Comparison of ENCODE assay signal across 16 cellular contexts in the genomic region with DNA sequence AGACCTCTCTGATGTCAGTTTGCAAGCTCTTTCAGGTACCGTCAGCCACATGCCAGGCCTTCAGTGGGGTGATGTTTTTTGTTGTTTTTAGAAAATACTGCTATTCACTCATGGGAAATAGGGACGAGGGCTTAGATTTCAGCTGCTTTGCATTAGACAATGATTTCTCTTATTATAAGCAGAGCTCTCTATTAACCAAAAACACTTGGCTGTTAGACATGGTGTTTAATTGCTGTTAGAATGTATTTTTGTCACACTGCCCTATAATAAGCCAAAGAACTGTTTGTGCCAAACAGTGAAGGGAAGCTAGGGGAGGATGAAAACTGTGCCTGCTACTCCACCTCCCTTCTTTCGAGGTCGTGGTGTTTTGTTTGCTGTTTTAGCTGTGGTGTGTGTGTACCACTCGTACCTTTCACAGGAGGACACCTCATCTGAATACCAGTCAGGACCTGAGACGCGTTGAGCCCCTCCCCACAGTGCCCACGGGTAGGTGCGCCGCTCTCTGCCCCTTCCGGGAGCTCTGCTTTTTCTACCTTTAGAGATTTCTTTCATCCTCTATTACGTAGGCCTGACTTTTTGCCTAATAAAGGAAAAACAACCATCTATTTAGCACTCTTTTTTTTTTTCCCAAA. TPM values are rescaled to one million over a fixed set of nuclear protein-coding genes. Genes with fewer than 3 reads are reported as not detected.
A peak's percentile ranks its signal among the peaks of the same experiment; 100 is the strongest.
DNase-seq lines count a peak whose midpoint lies in the region; ATAC-seq, FAIRE-seq and TF ChIP-seq lines count a peak whose summit lies in the region.
"Had no signal": no experiment of that assay in that cellular context is flagged by ENCODE, and none has a peak within 500 bp of the region (broad histone marks: within the 10 kb centered on the region; RNA-seq: fewer than 3 reads in every experiment).

No MANE protein-coding gene starts in this region.

- no peak overlapping the region for H2BK15ac ChIP-seq in H9 (ENCODE audit: low read depth, low read length)
- 0 out of 2 replicates have a peak overlapping the region, but pooled peaks have one; percentile 32 for H2BK15ac ChIP-seq in H1 (ENCODE audit: low read length)

- H4K8ac ChIP-seq in H9 (replicated peaks; ENCODE audit: insufficient read length, low read depth, low read length) (no peak overlapping the region), H1 (ENCODE audit: extremely low read depth, insufficient read depth, low read length) (no peak overlapping the region)

- H3K56ac ChIP-seq in H9 (ENCODE audit: insufficient read length, low read depth, low read length), result no peak overlapping the region
- no peak overlapping the region for H3K56ac ChIP-seq in H1 (replicated peaks; ENCODE audit: insufficient read length, low read depth, low read length)

- H3T11ph ChIP-seq in H9 (ENCODE audit: low read length), result no peak overlapping the region

- H4K20me1 ChIP-seq in H9 (ENCODE audit: control insufficient read depth, insufficient read depth, insufficient read length) (peaks cover 2% of the 10 kb centered on the region), H1 (replicated peaks in 1 of 2; ENCODE audit: control insufficient read depth in 1 of 2, insufficient read depth in 2 of 2, low read length in 2 of 2) (peaks cover 11 to 22% of the 10 kb centered on the region in 2 experiments)

- no peaks in the 10 kb centered on the region for H3K27me3 Mint-ChIP-seq in H9 (ENCODE audit: low read depth)
- no peaks in the 10 kb centered on the region for H3K27me3 Mint-ChIP-seq in activated naive CD4-positive, alpha-beta T cell treated with anti-CD3 and anti-CD28 coated beads for 36 hours (ENCODE audit: low read depth)

- H3K36me3 ChIP-seq in H1 (ENCODE audit: control insufficient read depth in 2 of 4, insufficient read depth in 4 of 4, low read length in 3 of 4), result no peaks in the 10 kb centered on the region
- H3K36me3 ChIP-seq in lower lobe of right lung, result no peaks in the 10 kb centered on the region

- H2BK20ac ChIP-seq in H9 (ENCODE audit: low read depth, low read length, poor library complexity, severe bottlenecking) (no peak overlapping the region), H1 (ENCODE audit: low read length) (no peak overlapping the region)

- TF ChIP-seq EP300 in H1 (IDR thresholded peaks at IDR 0.05; ENCODE audit: borderline replicate concordance in 1 of 2, low read depth in 2 of 2, low read length in 2 of 2), result no peak

- H4K91ac ChIP-seq in H9 (ENCODE audit: insufficient read length, low read depth, low read length) (no peak overlapping the region), H1 (replicated peaks; ENCODE audit: insufficient read length, low read length) (no peak overlapping the region)

- no peaks in the 10 kb centered on the region for H3K9me3 ChIP-seq in H9 (ENCODE audit: control insufficient read depth, low read depth, low read length)
- no peaks in the 10 kb centered on the region for H3K9me3 ChIP-seq in H1 (ENCODE audit: insufficient read depth in 2 of 2, low read depth in 1 of 2, low read length in 1 of 2)
- H3K9me3 ChIP-seq in lower lobe of right lung, result no peaks in the 10 kb centered on the region
- H3K9me3 ChIP-seq: SK-N-SH had no signal

- H2BK5ac ChIP-seq in H9 (ENCODE audit: insufficient read length, low read length), result no peak overlapping the region
- H2BK5ac ChIP-seq in H1 (ENCODE audit: low read depth, low read length), result peak overlapping the region; percentile 76; the same call in 1 of the 2 replicates

- H3K4ac ChIP-seq in H9 (ENCODE audit: low read depth, low read length) (no peak overlapping the region), H1 (replicated peaks; ENCODE audit: insufficient read length, low read depth, low read length) (no peak overlapping the region)

- H2AK5ac ChIP-seq in H9 (ENCODE audit: insufficient read length, low read length) (no peak overlapping the region), H1 (ENCODE audit: low read depth, low read length) (peak overlapping the region; percentile 92)

- no peak for TF ChIP-seq RAD21 in H1 (IDR thresholded peaks at IDR 0.05 in 1 of 2, conservative IDR thresholded peaks at IDR 0.05 in 1 of 2; ENCODE audit: low read depth in 2 of 2, low read length in 2 of 2)

- H3K36me3 Mint-ChIP-seq in H9 (ENCODE audit: insufficient read depth in 1 of 3, low read depth in 3 of 3), result peaks cover 0 to 3% (median 0%) of the 10 kb centered on the region in 3 experiments; a peak in 1 of 7 replicates
- no peaks in the 10 kb centered on the region for H3K36me3 Mint-ChIP-seq in activated naive CD4-positive, alpha-beta T cell treated with anti-CD3 and anti-CD28 coated beads for 36 hours (ENCODE audit: low read depth)

- no peak for DNase-seq in H9
- no peak for DNase-seq in H1 (ENCODE audit: low read depth in 1 of 2, low spot score in 2 of 2)
- no peak for DNase-seq in lower lobe of right lung
- DNase-seq in substantia nigra (lab: John Stamatoyannopoulos, UW), result no peak
- no peak for DNase-seq in GF-D8 (lab: John Stamatoyannopoulos, UW)
- no peak for DNase-seq in activated naive CD4-positive, alpha-beta T cell treated with anti-CD3 and anti-CD28 coated beads for 36 hours
- DNase-seq: activated CD4-positive, alpha-beta T cell treated with anti-CD3 and anti-CD28 coated beads for 48 hours; Calu3; Kasumi-1; NCI-H1105; SK-N-SH had no signal

- H3K23me2 ChIP-seq in H9 (ENCODE audit: insufficient read length, low read depth, low read length, poor library complexity, severe bottlenecking) (no peaks in the 10 kb centered on the region), H1 (ENCODE audit: low read depth, low read length) (0 out of 2 replicates have a peak, but pooled peaks cover 3% of the 10 kb centered on the region)

- H3K4me1 Mint-ChIP-seq in H9, result peaks cover 62 to 74% of the 10 kb centered on the region in 2 experiments
- H3K4me1 Mint-ChIP-seq in activated naive CD4-positive, alpha-beta T cell treated with anti-CD3 and anti-CD28 coated beads for 36 hours (ENCODE audit: low read depth), result peaks cover 4% of the 10 kb centered on the region

- peak overlapping the region; percentile 23 to 74 (median 40); a peak in 4 of 7 replicates for H3K27ac Mint-ChIP-seq in H9
- no peak overlapping the region for H3K27ac Mint-ChIP-seq in activated naive CD4-positive, alpha-beta T cell treated with anti-CD3 and anti-CD28 coated beads for 36 hours

- H3K9ac ChIP-seq in H9 (ENCODE audit: extremely low read depth, insufficient read length, low read length) (no peak overlapping the region), H1 (replicated peaks in 1 of 4; ENCODE audit: extremely low read depth in 1 of 4, low read depth in 3 of 4, low read length in 3 of 4) (peak overlapping the region in 1 of 4 experiments; percentile 9; a peak in 1 of 7 replicates)
- H3K9ac ChIP-seq: SK-N-SH had no signal

- intact Hi-C loops in lower lobe of right lung (cut with DNase I), result no loop called here
- intact Hi-C loops in activated naive CD4-positive, alpha-beta T cell treated with anti-CD3 and anti-CD28 coated beads for 36 hours (cut with micrococcal nuclease), result no loop called here

- no peak overlapping the region for H3K14ac ChIP-seq in H9 (ENCODE audit: insufficient read depth, low read length)
- no peak overlapping the region for H3K14ac ChIP-seq in H1 (ENCODE audit: insufficient read length)

- POLR2A ChIA-PET in H1 (lab: Charles Lee; ENCODE audit: partially characterized antibody), result interaction anchor here (0.6 to 1.0 kb wide), 2 partner anchors 15 to 56 kb away, joined by 3 read pairs; no protein-coding TSS in a partner anchor

- no peak overlapping the region for H3K4me2 ChIP-seq in H9 (ENCODE audit: insufficient read depth, insufficient read length, low read length)
- peak overlapping the region in 1 of 2 experiments; percentile 29; a peak in 2 of 4 replicates for H3K4me2 ChIP-seq in H1 (ENCODE audit: insufficient read depth in 1 of 2, low read depth in 2 of 2, low read length in 2 of 2)
- H3K4me2 ChIP-seq: SK-N-SH had no signal

- no peak overlapping the region for H3K4me3 Mint-ChIP-seq in H9
- H3K4me3 Mint-ChIP-seq in activated naive CD4-positive, alpha-beta T cell treated with anti-CD3 and anti-CD28 coated beads for 36 hours, result no peak overlapping the region

- H2BK12ac ChIP-seq in H9 (ENCODE audit: insufficient read length, low read depth, low read length) (no peak overlapping the region), H1 (ENCODE audit: low read depth, low read length) (no peak overlapping the region)

- H2BK120ac ChIP-seq in H9 (ENCODE audit: low read depth, low read length, poor library complexity, severe bottlenecking) (no peak overlapping the region), H1 (replicated peaks; ENCODE audit: low read depth, low read length) (no peak overlapping the region)

- TF ChIP-seq CTCF in H9 (conservative IDR thresholded peaks at IDR 0.05) (no peak), H1 (IDR thresholded peaks at IDR 0.05; ENCODE audit: control extremely low read depth in 1 of 3, insufficient read depth in 1 of 3, low read depth in 1 of 3, low read length in 3 of 3) (no peak), lower lobe of right lung (IDR thresholded peaks at IDR 0.05) (no peak)

- H3K4me1 ChIP-seq in H9 (ENCODE audit: insufficient read depth, low read length), result peaks cover 11% of the 10 kb centered on the region
- peaks cover 11 to 26% (median 17%) of the 10 kb centered on the region in 4 experiments; a peak in 6 of 7 replicates for H3K4me1 ChIP-seq in H1 (replicated peaks in 1 of 4; ENCODE audit: control insufficient read depth in 3 of 4, insufficient read depth in 4 of 4, low read length in 3 of 4)
- peaks cover 32% of the 10 kb centered on the region for H3K4me1 ChIP-seq in lower lobe of right lung

- no CpG with 5 or more reads among the region's 12 CpGs for WGBS in H9 (ENCODE audit: extremely low coverage, insufficient read length, low lambda C conversion rate)
- 77% methylated on average over 12 of the region's 12 CpGs; no CpG with 5 or more reads in 1 of the 2 experiments for WGBS in H1 (ENCODE audit: extremely low coverage in 1 of 2, insufficient coverage in 1 of 2, insufficient read length in 1 of 2, insufficient replicate concordance in 2 of 2, low coverage in 1 of 2, low lambda C conversion rate in 2 of 2, missing lambda C conversion rate in 1 of 2), 2 experiments

- H2AFZ ChIP-seq in H9 (ENCODE audit: low read length), result no peak overlapping the region
- no peak overlapping the region for H2AFZ ChIP-seq in H1 (ENCODE audit: low read length)

- no peaks in the 10 kb centered on the region for H3K27me3 ChIP-seq in H9 (ENCODE audit: insufficient read depth, low read length)
- no peaks in the 10 kb centered on the region for H3K27me3 ChIP-seq in H1 (replicated peaks in 1 of 4; ENCODE audit: control insufficient read depth in 3 of 4, extremely low read depth in 1 of 4, insufficient read depth in 3 of 4, low read length in 3 of 4)
- H3K27me3 ChIP-seq in lower lobe of right lung (ENCODE audit: low read depth), result no peaks in the 10 kb centered on the region

- H3K79me2 ChIP-seq in H9 (ENCODE audit: insufficient read depth, low read length) (peaks cover 36% of the 10 kb centered on the region), H1 (ENCODE audit: control insufficient read depth in 1 of 2, insufficient read depth in 2 of 2, low read length in 2 of 2) (peaks cover 12 to 99% of the 10 kb centered on the region in 2 experiments)

- H3K18ac ChIP-seq in H9 (ENCODE audit: insufficient read length, low read depth, low read length) (no peak overlapping the region), H1 (ENCODE audit: extremely low read depth, low read length) (0 out of 2 replicates have a peak overlapping the region, but pooled peaks have one; percentile 2)

- H3K27ac ChIP-seq in H9 (ENCODE audit: insufficient read length, low read depth, low read length), result no peak overlapping the region
- no peak overlapping the region for H3K27ac ChIP-seq in H1 (ENCODE audit: low read depth, low read length)
- H3K27ac ChIP-seq in lower lobe of right lung, result no peak overlapping the region
- H3K27ac ChIP-seq in substantia nigra (ENCODE audit: low read depth, low read length, poor library complexity, severe bottlenecking), result peak overlapping the region; percentile 21

- no peaks in the 10 kb centered on the region for H3K9me3 Mint-ChIP-seq in H9
- no peaks in the 10 kb centered on the region for H3K9me3 Mint-ChIP-seq in activated naive CD4-positive, alpha-beta T cell treated with anti-CD3 and anti-CD28 coated beads for 36 hours

- H3K23ac ChIP-seq in H9 (ENCODE audit: insufficient read length, low read depth, low read length) (no peak overlapping the region), H1 (ENCODE audit: insufficient read length) (no peak overlapping the region)

- no peak for TF ChIP-seq POLR2A in H1 (IDR thresholded peaks at IDR 0.05; ENCODE audit: control extremely low read depth in 1 of 2, low read depth in 2 of 2, low read length in 2 of 2)

- no peak for FAIRE-seq in H1 (lab: Jason Lieb, UNC)
- FAIRE-seq: keratinocyte had no signal

- H3K4me3 ChIP-seq in H1 (ENCODE audit: extremely low read depth in 1 of 4, insufficient read depth in 2 of 4, low read depth in 3 of 4, low read length in 4 of 4) (no peak overlapping the region), lower lobe of right lung (no peak overlapping the region)

- H4K5ac ChIP-seq in H9 (ENCODE audit: insufficient read length, low read depth, low read length) (no peak overlapping the region), H1 (ENCODE audit: insufficient read length, low read depth, low read length) (no peak overlapping the region)

- peak; percentile 69 to 81 for ATAC-seq in lower lobe of right lung
- ATAC-seq in HG03432 (IDR thresholded peaks at IDR 0.05; ENCODE audit: unreplicated experiment), result no peak
- ATAC-seq in GM18870 (IDR thresholded peaks at IDR 0.05; ENCODE audit: unreplicated experiment), result no peak
- ATAC-seq: Panc1, sciatic nerve had no signal

- CTCF ChIA-PET in H1 (lab: Charles Lee; ENCODE audit: partially characterized antibody), result interaction anchor here (0.6 to 1.5 kb wide), 8 partner anchors 13 to 195 kb away, joined by 3 to 4 read pairs (median 3); no protein-coding TSS in a partner anchor
- CTCF ChIA-PET in activated naive CD4-positive, alpha-beta T cell treated with anti-CD3 and anti-CD28 coated beads for 36 hours (lab: Charles Lee), result interaction anchor here (0.7 kb wide), 1 partner anchor 147 kb away, joined by 7 read pairs; no protein-coding TSS in a partner anchor

- H3K79me1 ChIP-seq in H9 (ENCODE audit: insufficient read depth, low read depth, low read length, poor library complexity, severe bottlenecking) (peaks cover 6% of the 10 kb centered on the region), H1 (ENCODE audit: low read depth, low read length) (peaks cover 8% of the 10 kb centered on the region)

RNA-seq across cellular contexts. Expression of a gene that starts 57.9 kb away (rescaled TPM):
- total RNA-seq in H9 (2021) (53.5 and 60.5 TPM in 2 replicates), lower lobe of right lung (118 TPM)
- total RNA-seq in H1 (2021; fragmentation: NEBNext Ultra II Directional; extraction: Animal tissue kit (Norgen Biotek cat#: 25700)), result 53.8 and 65.9 TPM in 2 replicates
- polyA plus RNA-seq in H1 (2011; rRNA removed), result 21.6 and 33.1 TPM in 2 replicates
- polyA plus RNA-seq in H1 (2011; cell fraction: cytosol; rRNA removed), result 17.0 TPM
- polyA plus RNA-seq in H1 (2011; cell fraction: nucleus; rRNA removed), result 36.0 TPM
- polyA plus RNA-seq in H1 (2012, experiment 1 of 2), result 21.0 to 31.0 TPM (median 29.1 TPM) in 4 replicates
- 18.8 TPM for polyA plus RNA-seq in H1 (2012, experiment 2 of 2)
- 32.6 TPM for polyA plus RNA-seq in H1 (2013, experiment 1 of 2)
- polyA plus RNA-seq in H1 (2013, experiment 2 of 2), result 35.1 TPM
- 34.6 and 44.1 TPM in 2 replicates for polyA minus RNA-seq in H1 (2011; rRNA and poly(A)+ RNA removed)
- 30.0 TPM for polyA minus RNA-seq in H1 (2011; cell fraction: cytosol; rRNA and poly(A)+ RNA removed)
- polyA minus RNA-seq in H1 (2011; cell fraction: nucleus; rRNA and poly(A)+ RNA removed), result 71.2 TPM
- total RNA-seq in activated naive CD4-positive, alpha-beta T cell treated with anti-CD3 and anti-CD28 coated beads for 36 hours, result 10 to 100 TPM; 22.2 to 25.5 TPM

Comparison
In these comparisons a context has a peak if more than half of its experiments do, and no peak if none do; other contexts are left out.
1. ATAC-seq: peak in lower lobe of right lung (2 of 2); none in HG03432 (single experiment) and GM18870 (single experiment).